ENCODE assay signal across 3 cellular contexts in genomic region chr5:177557041-177557647, GRCh38.
TF ChIP-seq lines count a peak whose summit lies in the region.

No MANE protein-coding gene starts in this region.

TF ChIP-seq in SK-N-SH, 30 proteins besides CTCF, POLR2A, EP300 and RAD21:
- no peak for TF ChIP-seq TAF1 (IDR thresholded peaks at IDR 0.05; ENCODE audit: borderline replicate concordance, low read depth, low read length)
- TF ChIP-seq, protein P1, sequence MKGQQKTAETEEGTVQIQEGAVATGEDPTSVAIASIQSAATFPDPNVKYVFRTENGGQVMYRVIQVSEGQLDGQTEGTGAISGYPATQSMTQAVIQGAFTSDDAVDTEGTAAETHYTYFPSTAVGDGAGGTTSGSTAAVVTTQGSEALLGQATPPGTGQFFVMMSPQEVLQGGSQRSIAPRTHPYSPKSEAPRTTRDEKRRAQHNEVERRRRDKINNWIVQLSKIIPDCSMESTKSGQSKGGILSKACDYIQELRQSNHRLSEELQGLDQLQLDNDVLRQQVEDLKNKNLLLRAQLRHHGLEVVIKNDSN (IDR thresholded peaks at IDR 0.05; ENCODE audit: borderline replicate concordance, low read depth), result peak; percentile 41; the same call in 1 of the 2 replicates

TF ChIP-seq in SK-N-SH treated with all-trans-retinoic acid at 6 μM for 48 hours, 23 proteins besides CTCF, POLR2A, EP300 and RAD21:
- TF ChIP-seq ZC3H10 (CRISPR knock-in tag; IDR thresholded peaks at IDR 0.05), result no peak
- TF ChIP-seq ZNF565 (CRISPR knock-in tag; conservative IDR thresholded peaks at IDR 0.05; ENCODE audit: low read depth), result no peak
- TF ChIP-seq, protein P2, sequence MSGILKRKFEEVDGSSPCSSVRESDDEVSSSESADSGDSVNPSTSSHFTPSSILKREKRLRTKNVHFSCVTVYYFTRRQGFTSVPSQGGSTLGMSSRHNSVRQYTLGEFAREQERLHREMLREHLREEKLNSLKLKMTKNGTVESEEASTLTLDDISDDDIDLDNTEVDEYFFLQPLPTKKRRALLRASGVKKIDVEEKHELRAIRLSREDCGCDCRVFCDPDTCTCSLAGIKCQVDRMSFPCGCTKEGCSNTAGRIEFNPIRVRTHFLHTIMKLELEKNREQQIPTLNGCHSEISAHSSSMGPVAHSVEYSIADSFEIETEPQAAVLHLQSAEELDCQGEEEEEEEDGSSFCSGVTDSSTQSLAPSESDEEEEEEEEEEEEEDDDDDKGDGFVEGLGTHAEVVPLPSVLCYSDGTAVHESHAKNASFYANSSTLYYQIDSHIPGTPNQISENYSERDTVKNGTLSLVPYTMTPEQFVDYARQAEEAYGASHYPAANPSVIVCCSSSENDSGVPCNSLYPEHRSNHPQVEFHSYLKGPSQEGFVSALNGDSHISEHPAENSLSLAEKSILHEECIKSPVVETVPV (CRISPR knock-in tag; IDR thresholded peaks at IDR 0.05), result no peak
- TF ChIP-seq ZFP3 (CRISPR knock-in tag; IDR thresholded peaks at IDR 0.05), result no peak
- TF ChIP-seq, protein P3, sequence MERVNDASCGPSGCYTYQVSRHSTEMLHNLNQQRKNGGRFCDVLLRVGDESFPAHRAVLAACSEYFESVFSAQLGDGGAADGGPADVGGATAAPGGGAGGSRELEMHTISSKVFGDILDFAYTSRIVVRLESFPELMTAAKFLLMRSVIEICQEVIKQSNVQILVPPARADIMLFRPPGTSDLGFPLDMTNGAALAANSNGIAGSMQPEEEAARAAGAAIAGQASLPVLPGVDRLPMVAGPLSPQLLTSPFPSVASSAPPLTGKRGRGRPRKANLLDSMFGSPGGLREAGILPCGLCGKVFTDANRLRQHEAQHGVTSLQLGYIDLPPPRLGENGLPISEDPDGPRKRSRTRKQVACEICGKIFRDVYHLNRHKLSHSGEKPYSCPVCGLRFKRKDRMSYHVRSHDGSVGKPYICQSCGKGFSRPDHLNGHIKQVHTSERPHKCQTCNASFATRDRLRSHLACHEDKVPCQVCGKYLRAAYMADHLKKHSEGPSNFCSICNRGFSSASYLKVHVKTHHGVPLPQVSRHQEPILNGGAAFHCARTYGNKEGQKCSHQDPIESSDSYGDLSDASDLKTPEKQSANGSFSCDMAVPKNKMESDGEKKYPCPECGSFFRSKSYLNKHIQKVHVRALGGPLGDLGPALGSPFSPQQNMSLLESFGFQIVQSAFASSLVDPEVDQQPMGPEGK (CRISPR knock-in tag; IDR thresholded peaks at IDR 0.05; ENCODE audit: borderline replicate concordance), result no peak
- TF ChIP-seq ZNF70 (CRISPR knock-in tag; IDR thresholded peaks at IDR 0.05), result no peak
- TF ChIP-seq PPARA (CRISPR knock-in tag; IDR thresholded peaks at IDR 0.05; ENCODE audit: borderline replicate concordance), result no peak
- no peak for TF ChIP-seq TOX (CRISPR knock-in tag; IDR thresholded peaks at IDR 0.05; ENCODE audit: borderline replicate concordance)
- no peak for TF ChIP-seq BACH2 (CRISPR knock-in tag; IDR thresholded peaks at IDR 0.05; ENCODE audit: borderline replicate concordance)
TF ChIP-seq in SK-N-SH treated with all-trans-retinoic acid at 6 μM for 48 hours: peak in this region for 0.

TF ChIP-seq in GM12878, 131 proteins besides CTCF, POLR2A, EP300 and RAD21:
- no peak for TF ChIP-seq TCF7 (IDR thresholded peaks at IDR 0.05; ENCODE audit: borderline replicate concordance)
- TF ChIP-seq RAD51 (IDR thresholded peaks at IDR 0.05), result peak; percentile 56; the same call in 1 of the 2 replicates
